In the genomic region with DNA sequence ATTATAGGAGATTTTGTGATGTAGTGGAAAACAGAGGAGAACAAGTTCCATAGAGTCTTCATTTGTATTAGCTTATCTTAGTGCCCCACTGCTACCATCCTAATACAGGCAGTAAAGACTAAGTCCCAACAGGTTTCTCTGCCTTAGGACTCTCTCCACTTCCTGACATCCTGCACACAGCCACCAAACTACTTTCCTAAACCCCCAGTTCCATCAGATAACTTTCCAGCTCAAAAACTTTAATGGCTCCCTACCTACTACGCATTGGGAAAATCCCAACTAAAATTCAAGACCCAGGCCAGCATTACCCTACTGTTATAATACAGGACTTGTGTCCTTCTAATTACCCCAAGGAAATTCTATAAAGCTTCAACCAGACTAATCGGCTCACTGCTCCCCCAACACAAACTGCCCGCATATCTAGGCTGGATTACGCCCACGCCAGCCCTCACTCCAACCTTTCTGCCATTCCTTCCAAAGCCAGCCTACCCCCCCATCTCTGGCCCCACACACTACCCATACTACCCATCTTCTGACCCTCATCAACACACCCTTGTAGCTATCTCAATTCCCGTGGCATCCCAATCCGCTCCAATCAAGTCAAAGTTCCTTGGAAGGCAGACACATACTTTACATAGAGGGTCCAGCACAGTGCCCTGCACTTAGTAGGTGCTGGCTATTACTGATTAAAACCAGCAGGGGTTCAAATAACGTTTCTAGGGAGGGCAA, we compare ENCODE assay signal across 8 cellular contexts. TPM values are rescaled to one million over a fixed set of nuclear protein-coding genes. Genes with fewer than 3 reads are reported as not detected.
DNase-seq lines count a peak whose midpoint lies in the region; ATAC-seq and TF ChIP-seq lines count a peak whose summit lies in the region.

No MANE protein-coding gene starts in this region.

- CTCF ChIA-PET in MCF 10A (lab: Yijun Ruan, JAX), result interaction anchor here (0.5 to 6.9 kb wide), 16 partner anchors 10 to 338 kb away, joined by 3 to 93 read pairs (median 4); no protein-coding TSS in a partner anchor

- DNase-seq in AG10803 (ENCODE audit: low read depth), result no peak
- DNase-seq in MCF 10A (ENCODE audit: unreplicated experiment), result no peak
- DNase-seq in NCI-H446 treated with DMSO at 0.1 percent for 48 hours (lab: John Stamatoyannopoulos, UW), result no peak
- DNase-seq in NCI-H524 treated with DMSO at 0.1 percent for 48 hours (lab: John Stamatoyannopoulos, UW), result no peak
- DNase-seq in NCI-H345 treated with DMSO at 0.1 percent for 48 hours (lab: John Stamatoyannopoulos, UW; ENCODE audit: unreplicated experiment), result no peak

- peak overlapping the region; percentile 65 for H3K27ac Mint-ChIP-seq in MCF 10A (ENCODE audit: low read depth, unreplicated experiment)

- BruUV-seq in MCF 10A (replicated peaks; lab: Mats Ljungman, UMichigan), result no TSS peak

- H3K9me3 Mint-ChIP-seq in MCF 10A (ENCODE audit: unreplicated experiment), result no peaks in the 10 kb centered on the region

- TF ChIP-seq CTCF in AG10803 (conservative IDR thresholded peaks at IDR 0.05; ENCODE audit: low read length) (no peak), MCF 10A (IDR thresholded peaks at IDR 0.05; ENCODE audit: unreplicated experiment) (no peak)

- peaks cover 27% of the 10 kb centered on the region for H3K4me1 ChIP-seq in HUES48 (ENCODE audit: control insufficient read depth, insufficient read depth, low read length)
- peaks cover 23% of the 10 kb centered on the region for H3K4me1 ChIP-seq in muscle layer of colon (ENCODE audit: insufficient read depth, low read length)

- H3K9me3 ChIP-seq in HUES48 (ENCODE audit: control insufficient read depth, insufficient read depth, low read length) (no peaks in the 10 kb centered on the region), muscle layer of colon (ENCODE audit: low read length) (no peaks in the 10 kb centered on the region)

- H3K4me1 Mint-ChIP-seq in MCF 10A (ENCODE audit: insufficient read depth, unreplicated experiment), result peaks cover 36% of the 10 kb centered on the region

- intact Hi-C loops in MCF 10A (cut with micrococcal nuclease), result no loop called here

- H3K4me3 ChIP-seq in AG10803 (ENCODE audit: low read length), result peak overlapping the region; percentile 92
- H3K4me3 ChIP-seq in HUES48 (ENCODE audit: low read depth, low read length), result peak overlapping the region; percentile 82
- H3K4me3 ChIP-seq in muscle layer of colon (ENCODE audit: low read depth in 1 of 2, low read length in 2 of 2), result peak overlapping the region; percentile 90 to 94

- no peaks in the 10 kb centered on the region for H3K27me3 Mint-ChIP-seq in MCF 10A (ENCODE audit: insufficient read depth, unreplicated experiment)

- POLR2A ChIA-PET in MCF 10A (lab: Yijun Ruan, JAX), result interaction anchor here (0.5 to 10.2 kb wide), 13 partner anchors 9 to 282 kb away, joined by 3 to 157 read pairs (median 5); partner anchors contain the start of genes CPEB3, KIF11 and MARCHF5

- H3K36me3 Mint-ChIP-seq in MCF 10A (ENCODE audit: insufficient read depth, unreplicated experiment), result peaks cover 16% of the 10 kb centered on the region

- ATAC-seq in HG03342 (IDR thresholded peaks at IDR 0.05; ENCODE audit: unreplicated experiment), result no peak

- H3K4me3 Mint-ChIP-seq in MCF 10A (ENCODE audit: unreplicated experiment), result peak overlapping the region; percentile 76

- H3K36me3 ChIP-seq in HUES48 (ENCODE audit: control insufficient read depth, insufficient read depth, low read length) (peaks cover 9% of the 10 kb centered on the region), muscle layer of colon (ENCODE audit: insufficient read depth, low read length) (no peaks in the 10 kb centered on the region)

- H3K27me3 ChIP-seq in HUES48 (ENCODE audit: control insufficient read depth, insufficient read depth, low read length) (peaks cover 7% of the 10 kb centered on the region; the same call in 1 of the 2 replicates), muscle layer of colon (ENCODE audit: control insufficient read depth in 1 of 2, insufficient read depth in 2 of 2, low read length in 2 of 2) (no peaks in the 10 kb centered on the region)

- H3K9ac ChIP-seq in HUES48 (ENCODE audit: low read depth, low read length) (0 out of 2 replicates have a peak overlapping the region, but pooled peaks have one; percentile 93), muscle layer of colon (ENCODE audit: low read length) (peak overlapping the region; percentile 40)

- H3K27ac ChIP-seq in HUES48 (ENCODE audit: low read depth, low read length) (no peak overlapping the region), muscle layer of colon (ENCODE audit: low read depth, low read length) (no peak overlapping the region)

RNA-seq across cellular contexts. Expression of gene IDE, which starts 1.4 kb away (rescaled TPM):
- 54.6 and 66.4 TPM in 2 replicates for total RNA-seq in MCF 10A (2022)

RNA-seq across cellular contexts. Expression of gene KIF11, which starts 20.4 kb away (rescaled TPM):
- 21.3 and 27.3 TPM in 2 replicates for total RNA-seq in MCF 10A (2022)
